13 cellular contexts compared by ENCODE assay signal in genomic region chr12:131282292-131283080, GRCh38.
DNase-seq lines count a peak whose midpoint lies in the region; ATAC-seq and TF ChIP-seq lines count a peak whose summit lies in the region.
"Had no signal": no experiment of that assay in that cellular context is flagged by ENCODE, and none has a peak within 500 bp of the region (broad histone marks: within the 10 kb centered on the region; RNA-seq: fewer than 3 reads in every experiment).

No MANE protein-coding gene starts in this region.

- H3K4me3 Mint-ChIP-seq in activated T-helper 1 cell treated with anti-CD3 and anti-CD28 coated beads, Interleukin-12 subunit alpha, Interleukin-12 subunit beta, Interleukin-2, Interleukin-4 antibody, amounts not matched to agents 30 ng/mL and 10 ng/mL and 1 ng/mL, durations not matched to agents 14 hours and 24 hours and 36 hours: no peak overlapping the region

- intact Hi-C loops in adrenal gland (cut with DNase I) (no loop called here), testis (cut with DNase I; ENCODE audit: low total_unique reads) (no loop called here)
- intact Hi-C loops in activated T-helper 1 cell treated with anti-CD3 and anti-CD28 coated beads, Interleukin-12 subunit alpha, Interleukin-12 subunit beta, Interleukin-2, Interleukin-4 antibody, amounts not matched to agents 30 ng/mL and 10 ng/mL and 1 ng/mL, durations not matched to agents 14 hours and 24 hours and 36 hours (cut with micrococcal nuclease): no loop called here

- WGBS in adrenal gland, 4 donors: 81 to 89% (median 84%) methylated on average over 17 to 33 of the region's 33 CpGs
- 88 to 90% methylated on average over 17 to 33 of the region's 33 CpGs for WGBS in testis, 2 donors

- H3K9me3 ChIP-seq in Peyer's patch (no peaks in the 10 kb centered on the region), adrenal gland (replicated peaks in 1 of 3) (no peaks in the 10 kb centered on the region), testis (no peaks in the 10 kb centered on the region)

- H3K27me3 ChIP-seq in Peyer's patch: no peaks in the 10 kb centered on the region
- H3K27me3 ChIP-seq in adrenal gland: no peaks in the 10 kb centered on the region
- H3K27me3 ChIP-seq in testis: no peaks in the 10 kb centered on the region

- TF ChIP-seq POLR2A in Peyer's patch (IDR thresholded peaks at IDR 0.05) (no peak), adrenal gland (IDR thresholded peaks at IDR 0.05) (no peak), testis (IDR thresholded peaks at IDR 0.05) (no peak)

- no peak for TF ChIP-seq CTCF in Peyer's patch (IDR thresholded peaks at IDR 0.05)
- no peak for TF ChIP-seq CTCF in adrenal gland (IDR thresholded peaks at IDR 0.05)
- no peak for TF ChIP-seq CTCF in testis (IDR thresholded peaks at IDR 0.05)

- H3K4me1 ChIP-seq in Peyer's patch (no peaks in the 10 kb centered on the region), adrenal gland (replicated peaks in 1 of 2) (no peaks in the 10 kb centered on the region), testis (no peaks in the 10 kb centered on the region)

- ATAC-seq in GM21515 (IDR thresholded peaks at IDR 0.05; ENCODE audit: unreplicated experiment): no peak
- ATAC-seq: HCT116, Panc1 had no signal

- no peaks in the 10 kb centered on the region for H3K27me3 Mint-ChIP-seq in activated T-helper 1 cell treated with anti-CD3 and anti-CD28 coated beads, Interleukin-12 subunit alpha, Interleukin-12 subunit beta, Interleukin-2, Interleukin-4 antibody, amounts not matched to agents 30 ng/mL and 10 ng/mL and 1 ng/mL, durations not matched to agents 14 hours and 24 hours and 36 hours (ENCODE audit: insufficient read depth)

- no peaks in the 10 kb centered on the region for H3K9me3 Mint-ChIP-seq in activated T-helper 1 cell treated with anti-CD3 and anti-CD28 coated beads, Interleukin-12 subunit alpha, Interleukin-12 subunit beta, Interleukin-2, Interleukin-4 antibody, amounts not matched to agents 30 ng/mL and 10 ng/mL and 1 ng/mL, durations not matched to agents 14 hours and 24 hours and 36 hours

- H3K36me3 ChIP-seq in Peyer's patch (no peaks in the 10 kb centered on the region), adrenal gland (replicated peaks in 1 of 2) (no peaks in the 10 kb centered on the region), testis (ENCODE audit: low read depth, missing control alignments) (no peaks in the 10 kb centered on the region)

- no peak overlapping the region for H3K27ac Mint-ChIP-seq in activated T-helper 1 cell treated with anti-CD3 and anti-CD28 coated beads, Interleukin-12 subunit alpha, Interleukin-12 subunit beta, Interleukin-2, Interleukin-4 antibody, amounts not matched to agents 30 ng/mL and 10 ng/mL and 1 ng/mL, durations not matched to agents 14 hours and 24 hours and 36 hours

- H3K36me3 Mint-ChIP-seq in activated T-helper 1 cell treated with anti-CD3 and anti-CD28 coated beads, Interleukin-12 subunit alpha, Interleukin-12 subunit beta, Interleukin-2, Interleukin-4 antibody, amounts not matched to agents 30 ng/mL and 10 ng/mL and 1 ng/mL, durations not matched to agents 14 hours and 24 hours and 36 hours (ENCODE audit: low read depth): no peaks in the 10 kb centered on the region

- no peak overlapping the region for H3K4me3 ChIP-seq in Peyer's patch
- H3K4me3 ChIP-seq in adrenal gland: no peak overlapping the region
- no peak overlapping the region for H3K4me3 ChIP-seq in testis
- H3K4me3 ChIP-seq: GM23248 had no signal

- no peaks in the 10 kb centered on the region for H3K4me1 Mint-ChIP-seq in activated T-helper 1 cell treated with anti-CD3 and anti-CD28 coated beads, Interleukin-12 subunit alpha, Interleukin-12 subunit beta, Interleukin-2, Interleukin-4 antibody, amounts not matched to agents 30 ng/mL and 10 ng/mL and 1 ng/mL, durations not matched to agents 14 hours and 24 hours and 36 hours (ENCODE audit: low read depth)

- H3K27ac ChIP-seq in Peyer's patch (no peak overlapping the region), adrenal gland (no peak overlapping the region), testis (no peak overlapping the region)
- H3K27ac ChIP-seq: GM23248 had no signal

- DNase-seq in Peyer's patch (peak in 2 of 3 donors; percentile 28 to 32), adrenal gland (peak in 4 of 7 donors; percentile 2 to 18 (median 8)), mucosa of gallbladder (ENCODE audit: low spot score) (peak; percentile 8), testis (peak; percentile 10), NCI-H1436 treated with DMSO at 0.1 percent for 48 hours (lab: John Stamatoyannopoulos, UW) (no peak)
- no peak for DNase-seq in activated T-helper 1 cell treated with anti-CD3 and anti-CD28 coated beads, Interleukin-12 subunit alpha, Interleukin-12 subunit beta, Interleukin-2, Interleukin-4 antibody, amounts not matched to agents 30 ng/mL and 10 ng/mL and 1 ng/mL, durations not matched to agents 14 hours and 24 hours and 36 hours (ENCODE audit: low spot score)
- DNase-seq: GM23248, NCI-H1694, NCI-H446, SHP77 treated with DMSO at 0.1 percent for 48 hours had no signal

Comparison
In these comparisons a context has a peak if more than half of its experiments do, and no peak if none do; other contexts are left out.
1. DNase-seq: peak in Peyer's patch (2 of 3), adrenal gland (4 of 7), mucosa of gallbladder (single experiment) and testis (single experiment); none in activated T-helper 1 cell treated with anti-CD3 and anti-CD28 coated beads, Interleukin-12 subunit alpha, Interleukin-12 subunit beta, Interleukin-2, Interleukin-4 antibody, amounts not matched to agents 30 ng/mL and 10 ng/mL and 1 ng/mL, durations not matched to agents 14 hours and 24 hours and 36 hours (single experiment) and NCI-H1436 treated with DMSO at 0.1 percent for 48 hours (single experiment).